In genomic region chr2:137228566-137228965, GRCh38 we compare ENCODE assay signal across 17 cellular contexts.
DNase-seq lines count a peak whose midpoint lies in the region; ATAC-seq and TF ChIP-seq lines count a peak whose summit lies in the region.
"Had no signal": no experiment of that assay in that cellular context is flagged by ENCODE, and none has a peak within 500 bp of the region (broad histone marks: within the 10 kb centered on the region; RNA-seq: fewer than 3 reads in every experiment).

No MANE protein-coding gene starts in this region.

- H3K4me3 Mint-ChIP-seq in activated CD8-positive, alpha-beta memory T cell treated with anti-CD3 and anti-CD28 coated beads, Interleukin-2, amount 10 ng/mL, durations not matched to agents 7 days and 5 days = no peak overlapping the region
- H3K4me3 Mint-ChIP-seq: activated CD4-positive, alpha-beta memory T cell treated with anti-CD3 and anti-CD28 coated beads for 36 hours; activated T-cell treated with anti-CD3 and anti-CD28 coated beads, Interleukin-2, amount 50 U/mL, for 4 hours; WTC11 had no signal

- no peaks in the 10 kb centered on the region for H3K36me3 Mint-ChIP-seq in activated CD8-positive, alpha-beta memory T cell treated with anti-CD3 and anti-CD28 coated beads, Interleukin-2, amount 10 ng/mL, durations not matched to agents 7 days and 5 days
- H3K36me3 Mint-ChIP-seq: activated CD4-positive, alpha-beta memory T cell treated with anti-CD3 and anti-CD28 coated beads for 36 hours; WTC11 had no signal

- H3K27ac Mint-ChIP-seq in activated CD8-positive, alpha-beta memory T cell treated with anti-CD3 and anti-CD28 coated beads, Interleukin-2, amount 10 ng/mL, durations not matched to agents 7 days and 5 days = no peak overlapping the region
- H3K27ac Mint-ChIP-seq: activated CD4-positive, alpha-beta memory T cell treated with anti-CD3 and anti-CD28 coated beads for 36 hours; WTC11 had no signal

- H3K9me3 Mint-ChIP-seq in activated CD8-positive, alpha-beta memory T cell treated with anti-CD3 and anti-CD28 coated beads, Interleukin-2, amount 10 ng/mL, durations not matched to agents 7 days and 5 days (ENCODE audit: low read depth) = no peaks in the 10 kb centered on the region
- H3K9me3 Mint-ChIP-seq: activated CD4-positive, alpha-beta memory T cell treated with anti-CD3 and anti-CD28 coated beads for 36 hours; activated T-cell treated with anti-CD3 and anti-CD28 coated beads, Interleukin-2, amount 50 U/mL, for 4 hours; WTC11 had no signal

- H3K27me3 Mint-ChIP-seq in activated CD8-positive, alpha-beta memory T cell treated with anti-CD3 and anti-CD28 coated beads, Interleukin-2, amount 10 ng/mL, durations not matched to agents 7 days and 5 days = no peaks in the 10 kb centered on the region
- H3K27me3 Mint-ChIP-seq: activated CD4-positive, alpha-beta memory T cell treated with anti-CD3 and anti-CD28 coated beads for 36 hours had no signal

- CTCF ChIA-PET in activated CD8-positive, alpha-beta memory T cell treated with anti-CD3 and anti-CD28 coated beads, Interleukin-2, amount 10 ng/mL, durations not matched to agents 7 days and 5 days (lab: Charles Lee) = no interaction called here

- DNase-seq in EL (peak; percentile 80), RKO (ENCODE audit: low spot score) (peak; percentile 12), choroid plexus epithelial cell (ENCODE audit: low read depth) (peak; percentile 10), kidney tubule cell (ENCODE audit: low spot score) (peak; percentile 77), GM19240 (ENCODE audit: insufficient read length, low spot score) (no peak)
- no peak for DNase-seq in activated CD8-positive, alpha-beta memory T cell treated with anti-CD3 and anti-CD28 coated beads, Interleukin-2, amount 10 ng/mL, durations not matched to agents 7 days and 5 days
- no peak for DNase-seq in activated CD8-positive, alpha-beta memory T cell treated with anti-CD3 and anti-CD28 coated beads for 24 hours
- DNase-seq: activated CD4-positive, alpha-beta memory T cell treated with anti-CD3 and anti-CD28 coated beads for 36 hours; activated naive CD4-positive, alpha-beta T cell treated with anti-CD3 and anti-CD28 coated beads, Interleukin-2, amount 50 U/mL, for 16 hours; activated T-cell treated with anti-CD3 and anti-CD28 coated beads, Interleukin-2, amount 50 U/mL, for 4 hours; GF-D8; MM.1S; pancreas; stimulated activated CD4-positive, alpha-beta T cell treated with anti-CD3 and anti-CD28 coated beads, Interleukin-2, amount 100 ng/mL, for 24 hours had no signal

- no peaks in the 10 kb centered on the region for H3K4me1 Mint-ChIP-seq in activated CD8-positive, alpha-beta memory T cell treated with anti-CD3 and anti-CD28 coated beads, Interleukin-2, amount 10 ng/mL, durations not matched to agents 7 days and 5 days

- ATAC-seq in activated CD8-positive, alpha-beta memory T cell treated with anti-CD3 and anti-CD28 coated beads, Interleukin-2, amount 10 ng/mL, durations not matched to agents 7 days and 5 days = no peak
- no peak for ATAC-seq in GM21619 (IDR thresholded peaks at IDR 0.05; ENCODE audit: unreplicated experiment)
- ATAC-seq: activated T-cell treated with anti-CD3 and anti-CD28 coated beads, Interleukin-2, amount 50 U/mL, for 4 hours; pancreas; Right ventricle myocardium inferior; WTC11 had no signal

- no peak overlapping the region for H3K4me3 ChIP-seq in choroid plexus epithelial cell (ENCODE audit: low read depth, low read length)
- H3K4me3 ChIP-seq: pancreas had no signal

- TF ChIP-seq CTCF in choroid plexus epithelial cell (conservative IDR thresholded peaks at IDR 0.05; ENCODE audit: low read depth, low read length) = no peak

Comparison
In these comparisons a context has a peak if more than half of its experiments do, and no peak if none do; other contexts are left out.
1. DNase-seq: peak in EL (single experiment), RKO (single experiment), choroid plexus epithelial cell (single experiment) and kidney tubule cell (single experiment); none in activated CD8-positive, alpha-beta memory T cell treated with anti-CD3 and anti-CD28 coated beads, Interleukin-2, amount 10 ng/mL, durations not matched to agents 7 days and 5 days (single experiment), activated CD8-positive, alpha-beta memory T cell treated with anti-CD3 and anti-CD28 coated beads for 24 hours (single experiment) and GM19240 (single experiment).